1 cellular context compared by ENCODE assay signal in genomic region chr1:23098463-23099170, GRCh38.
TF ChIP-seq lines count a peak whose summit lies in the region.

No MANE protein-coding gene starts in this region.

TF ChIP-seq in HEK293, 187 proteins besides CTCF, POLR2A, EP300 and RAD21 (continued from another document and continues in another):
- TF ChIP-seq INSM2 (tag by site-specific recombination; IDR thresholded peaks at IDR 0.05), result no peak
- TF ChIP-seq ZBTB26 (tag by site-specific recombination; optimal IDR thresholded peaks at IDR 0.05), result no peak
- no peak for TF ChIP-seq BCL11A (tag by site-specific recombination; IDR thresholded peaks at IDR 0.05; ENCODE audit: low read depth)
- no peak for TF ChIP-seq ZNF580 (tag by site-specific recombination; IDR thresholded peaks at IDR 0.05)
- TF ChIP-seq ZNF596 (tag by site-specific recombination; IDR thresholded peaks at IDR 0.05), result no peak
- TF ChIP-seq ZNF211 (tag by site-specific recombination; IDR thresholded peaks at IDR 0.05; ENCODE audit: low read depth), result no peak
- no peak for TF ChIP-seq REST (tag by site-specific recombination; IDR thresholded peaks at IDR 0.05)
- no peak for TF ChIP-seq ZNF416 (tag by site-specific recombination; IDR thresholded peaks at IDR 0.05)
- no peak for TF ChIP-seq ZNF16 (tag by site-specific recombination; IDR thresholded peaks at IDR 0.05; ENCODE audit: low read depth)
- 0 out of 2 replicates have a peak, but pooled peaks have one; percentile 27 for TF ChIP-seq ZBTB11 (tag by site-specific recombination; conservative IDR thresholded peaks at IDR 0.05; ENCODE audit: low read depth)
- TF ChIP-seq ZNF792 (tag by site-specific recombination; IDR thresholded peaks at IDR 0.05), result no peak
- TF ChIP-seq PBX3 (CRISPR knock-in tag; IDR thresholded peaks at IDR 0.05), result no peak
- TF ChIP-seq ZNF362 (tag by site-specific recombination; IDR thresholded peaks at IDR 0.05), result peak; percentile 97
- no peak for TF ChIP-seq ZNF391 (tag by site-specific recombination; IDR thresholded peaks at IDR 0.05; ENCODE audit: borderline replicate concordance, low read depth)
- TF ChIP-seq ZBTB49 (tag by site-specific recombination; IDR thresholded peaks at IDR 0.05; ENCODE audit: low read depth), result no peak
- peak; percentile 24; the same call in 1 of the 2 replicates for TF ChIP-seq ZFHX2 (tag by site-specific recombination; conservative IDR thresholded peaks at IDR 0.05)
- no peak for TF ChIP-seq HIC1 (tag by site-specific recombination; IDR thresholded peaks at IDR 0.05)
- TF ChIP-seq ZNF645 (tag by site-specific recombination; IDR thresholded peaks at IDR 0.05), result no peak
- TF ChIP-seq ZNF433 (tag by site-specific recombination; IDR thresholded peaks at IDR 0.05; ENCODE audit: low read depth), result no peak
- TF ChIP-seq TRIM28 (IDR thresholded peaks at IDR 0.05; ENCODE audit: borderline replicate concordance, low read length), result 0 out of 2 replicates have a peak, but pooled peaks have one; percentile 22
- no peak for TF ChIP-seq ZSCAN5A (tag by site-specific recombination; IDR thresholded peaks at IDR 0.05)
- no peak for TF ChIP-seq ZNF423 (tag by site-specific recombination; IDR thresholded peaks at IDR 0.05)
- TF ChIP-seq ZFP41 (tag by site-specific recombination; IDR thresholded peaks at IDR 0.05; ENCODE audit: borderline replicate concordance), result no peak
- no peak for TF ChIP-seq ZBTB1 (tag by site-specific recombination; IDR thresholded peaks at IDR 0.05)
- no peak for TF ChIP-seq ZNF549 (tag by site-specific recombination; IDR thresholded peaks at IDR 0.05)
- peak; percentile 79 for TF ChIP-seq ZFP69B (tag by site-specific recombination; IDR thresholded peaks at IDR 0.05)
- no peak for TF ChIP-seq ZNF677 (tag by site-specific recombination; IDR thresholded peaks at IDR 0.05)
- TF ChIP-seq ZNF23 (tag by site-specific recombination; IDR thresholded peaks at IDR 0.05; ENCODE audit: borderline replicate concordance), result no peak
- TF ChIP-seq ZNF670 (tag by site-specific recombination; IDR thresholded peaks at IDR 0.05; ENCODE audit: low read depth), result no peak
- TF ChIP-seq ZNF274 (IDR thresholded peaks at IDR 0.05; ENCODE audit: low read length), result no peak
- TF ChIP-seq ZNF274 (tag by site-specific recombination; IDR thresholded peaks at IDR 0.05; ENCODE audit: borderline replicate concordance), result no peak
- TF ChIP-seq ZNF510 (tag by site-specific recombination; IDR thresholded peaks at IDR 0.05; ENCODE audit: insufficient replicate concordance), result no peak
- TF ChIP-seq ZNF202 (tag by site-specific recombination; IDR thresholded peaks at IDR 0.05; ENCODE audit: borderline replicate concordance), result no peak
- TF ChIP-seq SCRT1 (tag by site-specific recombination; IDR thresholded peaks at IDR 0.05; ENCODE audit: borderline replicate concordance), result no peak
- TF ChIP-seq ZNF747 (tag by site-specific recombination; IDR thresholded peaks at IDR 0.05), result no peak
- no peak for TF ChIP-seq REPIN1 (tag by site-specific recombination; IDR thresholded peaks at IDR 0.05; ENCODE audit: low read depth)
- TF ChIP-seq ZNF157 (tag by site-specific recombination; IDR thresholded peaks at IDR 0.05), result no peak
